Comparison of ENCODE assay signal across 1 cellular context in the genomic region with DNA sequence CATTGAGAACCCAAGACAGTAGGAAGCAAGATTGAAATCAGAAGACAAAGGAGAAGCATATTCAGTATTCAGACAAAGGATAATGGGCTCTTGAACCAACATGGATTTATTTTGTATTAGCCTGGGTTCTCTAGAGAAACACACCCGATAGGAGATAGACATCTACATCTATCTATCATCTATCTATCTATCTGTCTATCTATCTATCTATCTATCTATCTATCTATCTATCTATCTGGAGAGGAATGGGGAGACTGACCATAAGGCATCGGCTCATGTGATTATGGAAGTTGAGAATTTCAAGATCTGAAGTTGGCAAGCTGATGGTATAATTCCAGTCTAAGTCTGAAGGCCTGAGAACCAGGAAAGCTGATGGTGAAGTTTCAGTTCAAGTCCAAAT.
TF ChIP-seq lines count a peak whose summit lies in the region.

No MANE protein-coding gene starts in this region.

TF ChIP-seq in GM23338, 12 proteins besides CTCF, POLR2A, EP300 and RAD21:
- TF ChIP-seq, protein P1, sequence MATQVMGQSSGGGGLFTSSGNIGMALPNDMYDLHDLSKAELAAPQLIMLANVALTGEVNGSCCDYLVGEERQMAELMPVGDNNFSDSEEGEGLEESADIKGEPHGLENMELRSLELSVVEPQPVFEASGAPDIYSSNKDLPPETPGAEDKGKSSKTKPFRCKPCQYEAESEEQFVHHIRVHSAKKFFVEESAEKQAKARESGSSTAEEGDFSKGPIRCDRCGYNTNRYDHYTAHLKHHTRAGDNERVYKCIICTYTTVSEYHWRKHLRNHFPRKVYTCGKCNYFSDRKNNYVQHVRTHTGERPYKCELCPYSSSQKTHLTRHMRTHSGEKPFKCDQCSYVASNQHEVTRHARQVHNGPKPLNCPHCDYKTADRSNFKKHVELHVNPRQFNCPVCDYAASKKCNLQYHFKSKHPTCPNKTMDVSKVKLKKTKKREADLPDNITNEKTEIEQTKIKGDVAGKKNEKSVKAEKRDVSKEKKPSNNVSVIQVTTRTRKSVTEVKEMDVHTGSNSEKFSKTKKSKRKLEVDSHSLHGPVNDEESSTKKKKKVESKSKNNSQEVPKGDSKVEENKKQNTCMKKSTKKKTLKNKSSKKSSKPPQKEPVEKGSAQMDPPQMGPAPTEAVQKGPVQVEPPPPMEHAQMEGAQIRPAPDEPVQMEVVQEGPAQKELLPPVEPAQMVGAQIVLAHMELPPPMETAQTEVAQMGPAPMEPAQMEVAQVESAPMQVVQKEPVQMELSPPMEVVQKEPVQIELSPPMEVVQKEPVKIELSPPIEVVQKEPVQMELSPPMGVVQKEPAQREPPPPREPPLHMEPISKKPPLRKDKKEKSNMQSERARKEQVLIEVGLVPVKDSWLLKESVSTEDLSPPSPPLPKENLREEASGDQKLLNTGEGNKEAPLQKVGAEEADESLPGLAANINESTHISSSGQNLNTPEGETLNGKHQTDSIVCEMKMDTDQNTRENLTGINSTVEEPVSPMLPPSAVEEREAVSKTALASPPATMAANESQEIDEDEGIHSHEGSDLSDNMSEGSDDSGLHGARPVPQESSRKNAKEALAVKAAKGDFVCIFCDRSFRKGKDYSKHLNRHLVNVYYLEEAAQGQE (IDR thresholded peaks at IDR 0.05; ENCODE audit: unreplicated experiment): no peak
- no peak for TF ChIP-seq EZH2phosphoT487 (IDR thresholded peaks at IDR 0.05; ENCODE audit: unreplicated experiment)
- TF ChIP-seq ZNF114 (CRISPR knock-in tag; IDR thresholded peaks at IDR 0.05): no peak
- TF ChIP-seq EZH2 (IDR thresholded peaks at IDR 0.05; ENCODE audit: low read depth, unreplicated experiment): no peak
- TF ChIP-seq, protein P2, sequence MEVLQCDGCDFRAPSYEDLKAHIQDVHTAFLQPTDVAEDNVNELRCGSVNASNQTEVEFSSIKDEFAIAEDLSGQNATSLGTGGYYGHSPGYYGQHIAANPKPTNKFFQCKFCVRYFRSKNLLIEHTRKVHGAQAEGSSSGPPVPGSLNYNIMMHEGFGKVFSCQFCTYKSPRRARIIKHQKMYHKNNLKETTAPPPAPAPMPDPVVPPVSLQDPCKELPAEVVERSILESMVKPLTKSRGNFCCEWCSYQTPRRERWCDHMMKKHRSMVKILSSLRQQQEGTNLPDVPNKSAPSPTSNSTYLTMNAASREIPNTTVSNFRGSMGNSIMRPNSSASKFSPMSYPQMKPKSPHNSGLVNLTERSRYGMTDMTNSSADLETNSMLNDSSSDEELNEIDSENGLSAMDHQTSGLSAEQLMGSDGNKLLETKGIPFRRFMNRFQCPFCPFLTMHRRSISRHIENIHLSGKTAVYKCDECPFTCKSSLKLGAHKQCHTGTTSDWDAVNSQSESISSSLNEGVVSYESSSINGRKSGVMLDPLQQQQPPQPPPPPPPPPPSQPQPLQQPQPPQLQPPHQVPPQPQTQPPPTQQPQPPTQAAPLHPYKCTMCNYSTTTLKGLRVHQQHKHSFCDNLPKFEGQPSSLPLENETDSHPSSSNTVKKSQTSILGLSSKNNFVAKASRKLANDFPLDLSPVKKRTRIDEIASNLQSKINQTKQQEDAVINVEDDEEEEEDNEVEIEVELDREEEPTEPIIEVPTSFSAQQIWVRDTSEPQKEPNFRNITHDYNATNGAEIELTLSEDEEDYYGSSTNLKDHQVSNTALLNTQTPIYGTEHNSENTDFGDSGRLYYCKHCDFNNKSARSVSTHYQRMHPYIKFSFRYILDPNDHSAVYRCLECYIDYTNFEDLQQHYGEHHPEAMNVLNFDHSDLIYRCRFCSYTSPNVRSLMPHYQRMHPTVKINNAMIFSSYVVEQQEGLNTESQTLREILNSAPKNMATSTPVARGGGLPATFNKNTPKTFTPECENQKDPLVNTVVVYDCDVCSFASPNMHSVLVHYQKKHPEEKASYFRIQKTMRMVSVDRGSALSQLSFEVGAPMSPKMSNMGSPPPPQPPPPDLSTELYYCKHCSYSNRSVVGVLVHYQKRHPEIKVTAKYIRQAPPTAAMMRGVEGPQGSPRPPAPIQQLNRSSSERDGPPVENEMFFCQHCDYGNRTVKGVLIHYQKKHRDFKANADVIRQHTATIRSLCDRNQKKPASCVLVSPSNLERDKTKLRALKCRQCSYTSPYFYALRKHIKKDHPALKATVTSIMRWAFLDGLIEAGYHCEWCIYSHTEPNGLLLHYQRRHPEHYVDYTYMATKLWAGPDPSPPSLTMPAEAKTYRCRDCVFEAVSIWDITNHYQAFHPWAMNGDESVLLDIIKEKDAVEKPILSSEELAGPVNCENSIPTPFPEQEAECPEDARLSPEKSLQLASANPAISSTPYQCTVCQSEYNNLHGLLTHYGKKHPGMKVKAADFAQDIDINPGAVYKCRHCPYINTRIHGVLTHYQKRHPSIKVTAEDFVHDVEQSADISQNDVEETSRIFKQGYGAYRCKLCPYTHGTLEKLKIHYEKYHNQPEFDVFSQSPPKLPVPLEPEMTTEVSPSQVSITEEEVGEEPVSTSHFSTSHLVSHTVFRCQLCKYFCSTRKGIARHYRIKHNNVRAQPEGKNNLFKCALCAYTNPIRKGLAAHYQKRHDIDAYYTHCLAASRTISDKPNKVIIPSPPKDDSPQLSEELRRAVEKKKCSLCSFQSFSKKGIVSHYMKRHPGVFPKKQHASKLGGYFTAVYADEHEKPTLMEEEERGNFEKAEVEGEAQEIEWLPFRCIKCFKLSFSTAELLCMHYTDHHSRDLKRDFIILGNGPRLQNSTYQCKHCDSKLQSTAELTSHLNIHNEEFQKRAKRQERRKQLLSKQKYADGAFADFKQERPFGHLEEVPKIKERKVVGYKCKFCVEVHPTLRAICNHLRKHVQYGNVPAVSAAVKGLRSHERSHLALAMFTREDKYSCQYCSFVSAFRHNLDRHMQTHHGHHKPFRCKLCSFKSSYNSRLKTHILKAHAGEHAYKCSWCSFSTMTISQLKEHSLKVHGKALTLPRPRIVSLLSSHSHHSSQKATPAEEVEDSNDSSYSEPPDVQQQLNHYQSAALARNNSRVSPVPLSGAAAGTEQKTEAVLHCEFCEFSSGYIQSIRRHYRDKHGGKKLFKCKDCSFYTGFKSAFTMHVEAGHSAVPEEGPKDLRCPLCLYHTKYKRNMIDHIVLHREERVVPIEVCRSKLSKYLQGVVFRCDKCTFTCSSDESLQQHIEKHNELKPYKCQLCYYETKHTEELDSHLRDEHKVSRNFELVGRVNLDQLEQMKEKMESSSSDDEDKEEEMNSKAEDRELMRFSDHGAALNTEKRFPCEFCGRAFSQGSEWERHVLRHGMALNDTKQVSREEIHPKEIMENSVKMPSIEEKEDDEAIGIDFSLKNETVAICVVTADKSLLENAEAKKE (CRISPR knock-in tag; IDR thresholded peaks at IDR 0.05): no peak
- no peak for TF ChIP-seq POLR2AphosphoS5 (IDR thresholded peaks at IDR 0.05; ENCODE audit: low read depth)
- TF ChIP-seq JUNB (IDR thresholded peaks at IDR 0.05; ENCODE audit: unreplicated experiment): no peak
- TF ChIP-seq, protein P3, sequence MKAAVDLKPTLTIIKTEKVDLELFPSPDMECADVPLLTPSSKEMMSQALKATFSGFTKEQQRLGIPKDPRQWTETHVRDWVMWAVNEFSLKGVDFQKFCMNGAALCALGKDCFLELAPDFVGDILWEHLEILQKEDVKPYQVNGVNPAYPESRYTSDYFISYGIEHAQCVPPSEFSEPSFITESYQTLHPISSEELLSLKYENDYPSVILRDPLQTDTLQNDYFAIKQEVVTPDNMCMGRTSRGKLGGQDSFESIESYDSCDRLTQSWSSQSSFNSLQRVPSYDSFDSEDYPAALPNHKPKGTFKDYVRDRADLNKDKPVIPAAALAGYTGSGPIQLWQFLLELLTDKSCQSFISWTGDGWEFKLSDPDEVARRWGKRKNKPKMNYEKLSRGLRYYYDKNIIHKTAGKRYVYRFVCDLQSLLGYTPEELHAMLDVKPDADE (IDR thresholded peaks at IDR 0.05): no peak
- no peak for TF ChIP-seq NANOG (IDR thresholded peaks at IDR 0.05; ENCODE audit: borderline replicate concordance)
- TF ChIP-seq STAT1 (IDR thresholded peaks at IDR 0.05; ENCODE audit: unreplicated experiment): no peak
- no peak for TF ChIP-seq CREB1 (CRISPR knock-in tag; IDR thresholded peaks at IDR 0.05; ENCODE audit: low read depth)
- no peak for TF ChIP-seq ZNF331 (CRISPR knock-in tag; IDR thresholded peaks at IDR 0.05; ENCODE audit: low read depth)
